15 cellular contexts compared by ENCODE assay signal in the genomic region with DNA sequence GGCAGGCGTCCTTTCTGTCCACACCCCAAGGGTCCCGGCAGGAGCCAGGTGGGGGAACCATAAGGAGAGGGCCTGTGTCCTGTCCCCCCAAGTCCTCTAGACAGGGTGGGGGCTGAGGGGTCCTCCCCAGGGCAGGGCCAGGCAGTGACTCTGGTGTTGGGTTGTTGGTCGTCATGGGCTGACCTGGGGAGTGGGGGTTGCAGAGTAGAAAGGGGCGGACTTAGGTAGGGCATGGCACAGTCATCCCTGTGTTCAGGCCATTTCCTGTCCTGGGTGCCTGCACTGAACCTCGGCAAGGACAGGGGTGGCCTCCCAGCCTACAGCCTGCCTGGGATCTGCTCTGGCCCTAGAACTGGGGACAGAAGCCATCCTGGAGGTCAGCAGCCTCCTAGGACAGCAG.
DNase-seq lines count a peak whose midpoint lies in the region; ATAC-seq and TF ChIP-seq lines count a peak whose summit lies in the region.
"Had no signal": no experiment of that assay in that cellular context is flagged by ENCODE, and none has a peak within 500 bp of the region (broad histone marks: within the 10 kb centered on the region; RNA-seq: fewer than 3 reads in every experiment).

No MANE protein-coding gene starts in this region.

- TF ChIP-seq POLR2A in heart left ventricle (IDR thresholded peaks at IDR 0.05), result no peak

- DNase-seq in heart left ventricle (peak in 3 of 5 donors; percentile 4 to 42 (median 4)), left cardiac atrium (no peak), islet precursor cell (peak; percentile 12), posterior vena cava (ENCODE audit: low spot score) (peak; percentile 68), SKM-1 treated with dmso at 0.1 percent for 144 hours (lab: John Stamatoyannopoulos, UW; ENCODE audit: unreplicated experiment) (no peak)
- no peak for DNase-seq in stimulated activated effector memory CD8-positive, alpha-beta T cell treated with anti-CD3 and anti-CD28 coated beads, Interleukin-12 subunit alpha, Interleukin-12 subunit beta, amount 100 ng/mL, for 72 hours (ENCODE audit: low spot score in 2 of 2)
- DNase-seq in activated CD4-positive, alpha-beta T cell treated with anti-CD3 and anti-CD28 coated beads, Interleukin-2, amount 50 U/mL, for 48 hours, result no peak
- DNase-seq: activated CD4-positive, alpha-beta memory T cell treated with anti-CD3 and anti-CD28 coated beads, Interleukin-2, amount 10 ng/mL, durations not matched to agents 7 days and 5 days; DMS53; HCEC 1CT; NCI-H524; RPMI8226 had no signal

- no peaks in the 10 kb centered on the region for H3K36me3 Mint-ChIP-seq in stimulated activated effector memory CD8-positive, alpha-beta T cell treated with anti-CD3 and anti-CD28 coated beads, Interleukin-12 subunit alpha, Interleukin-12 subunit beta, amount 100 ng/mL, for 72 hours
- H3K36me3 Mint-ChIP-seq: CD4-positive, alpha-beta memory T cell had no signal

- intact Hi-C loops in heart left ventricle (cut with DNase I), result no loop called here
- intact Hi-C loops in left cardiac atrium (cut with DNase I), result no loop called here
- intact Hi-C loops in posterior vena cava (cut with DNase I), result no loop called here

- H3K27ac ChIP-seq in heart left ventricle, result no peak overlapping the region
- H3K27ac ChIP-seq: adrenal gland had no signal

- peaks cover 0 to 16% (median 0%) of the 10 kb centered on the region in 9 donors for H3K27me3 ChIP-seq in heart left ventricle
- H3K27me3 ChIP-seq: adrenal gland had no signal

- H3K9me3 Mint-ChIP-seq in stimulated activated effector memory CD8-positive, alpha-beta T cell treated with anti-CD3 and anti-CD28 coated beads, Interleukin-12 subunit alpha, Interleukin-12 subunit beta, amount 100 ng/mL, for 72 hours, result no peaks in the 10 kb centered on the region
- H3K9me3 Mint-ChIP-seq: activated CD4-positive, alpha-beta memory T cell treated with anti-CD3 and anti-CD28 coated beads, Interleukin-2, amount 10 ng/mL, durations not matched to agents 7 days and 5 days had no signal

- ATAC-seq in heart left ventricle (no peak), left cardiac atrium (no peak)
- ATAC-seq in stimulated activated effector memory CD8-positive, alpha-beta T cell treated with anti-CD3 and anti-CD28 coated beads, Interleukin-12 subunit alpha, Interleukin-12 subunit beta, amount 100 ng/mL, for 72 hours, result no peak
- ATAC-seq: esophagus mucosa had no signal

- TF ChIP-seq CTCF in heart left ventricle (IDR thresholded peaks at IDR 0.05), result no peak

- H3K4me1 ChIP-seq in heart left ventricle, result no peaks in the 10 kb centered on the region
- H3K4me1 ChIP-seq: adrenal gland had no signal

- H3K4me1 Mint-ChIP-seq in stimulated activated effector memory CD8-positive, alpha-beta T cell treated with anti-CD3 and anti-CD28 coated beads, Interleukin-12 subunit alpha, Interleukin-12 subunit beta, amount 100 ng/mL, for 72 hours, result no peaks in the 10 kb centered on the region

- no peaks in the 10 kb centered on the region for H3K36me3 ChIP-seq in heart left ventricle
- H3K36me3 ChIP-seq: adrenal gland had no signal

- H3K4me3 ChIP-seq in heart left ventricle, result no peak overlapping the region
- H3K4me3 ChIP-seq: adrenal gland had no signal

- H3K4me3 Mint-ChIP-seq in stimulated activated effector memory CD8-positive, alpha-beta T cell treated with anti-CD3 and anti-CD28 coated beads, Interleukin-12 subunit alpha, Interleukin-12 subunit beta, amount 100 ng/mL, for 72 hours, result no peak overlapping the region
- H3K4me3 Mint-ChIP-seq: activated CD4-positive, alpha-beta memory T cell treated with anti-CD3 and anti-CD28 coated beads, Interleukin-2, amount 10 ng/mL, durations not matched to agents 7 days and 5 days; CD4-positive, alpha-beta memory T cell had no signal

- H3K9me3 ChIP-seq in heart left ventricle, result no peaks in the 10 kb centered on the region
- H3K9me3 ChIP-seq: adrenal gland had no signal

- no peak overlapping the region for H3K27ac Mint-ChIP-seq in stimulated activated effector memory CD8-positive, alpha-beta T cell treated with anti-CD3 and anti-CD28 coated beads, Interleukin-12 subunit alpha, Interleukin-12 subunit beta, amount 100 ng/mL, for 72 hours
- H3K27ac Mint-ChIP-seq: activated CD4-positive, alpha-beta memory T cell treated with anti-CD3 and anti-CD28 coated beads, Interleukin-2, amount 10 ng/mL, durations not matched to agents 7 days and 5 days; CD4-positive, alpha-beta memory T cell had no signal

- WGBS in heart left ventricle, 4 donors, result 66 to 77% (median 68%) methylated on average over 5 of the region's 5 CpGs

Comparison
In these comparisons a context has a peak if more than half of its experiments do, and no peak if none do; other contexts are left out.
1. DNase-seq: peak in heart left ventricle (3 of 5), islet precursor cell (single experiment) and posterior vena cava (single experiment); none in left cardiac atrium (single experiment), SKM-1 treated with dmso at 0.1 percent for 144 hours (single experiment), stimulated activated effector memory CD8-positive, alpha-beta T cell treated with anti-CD3 and anti-CD28 coated beads, Interleukin-12 subunit alpha, Interleukin-12 subunit beta, amount 100 ng/mL, for 72 hours (0 of 2) and activated CD4-positive, alpha-beta T cell treated with anti-CD3 and anti-CD28 coated beads, Interleukin-2, amount 50 U/mL, for 48 hours (0 of 2).